In genomic region chr12:123121670-123122069, GRCh38 we compare ENCODE assay signal across 16 cellular contexts. TPM values are rescaled to one million over a fixed set of nuclear protein-coding genes. Genes with fewer than 3 reads are reported as not detected.
DNase-seq lines count a peak whose midpoint lies in the region; ATAC-seq lines count a peak whose summit lies in the region.
"Had no signal": no experiment of that assay in that cellular context is flagged by ENCODE, and none has a peak within 500 bp of the region (broad histone marks: within the 10 kb centered on the region; RNA-seq: fewer than 3 reads in every experiment).

No MANE protein-coding gene starts in this region.

- H3K36me3 Mint-ChIP-seq in activated naive CD4-positive, alpha-beta T cell treated with anti-CD3 and anti-CD28 coated beads, Interleukin-2, amount 10 ng/mL, durations not matched to agents 7 days and 5 days, result peaks cover 17% of the 10 kb centered on the region
- no peaks in the 10 kb centered on the region for H3K36me3 Mint-ChIP-seq in activated naive CD8-positive, alpha-beta T cell treated with anti-CD3 and anti-CD28 coated beads, Interleukin-2, amount 50 U/mL, for 24 hours (ENCODE audit: low read depth)

- H3K4me3 Mint-ChIP-seq in activated naive CD4-positive, alpha-beta T cell treated with anti-CD3 and anti-CD28 coated beads, Interleukin-2, amount 10 ng/mL, durations not matched to agents 7 days and 5 days, result peak overlapping the region; percentile 34
- no peak overlapping the region for H3K4me3 Mint-ChIP-seq in activated naive CD8-positive, alpha-beta T cell treated with anti-CD3 and anti-CD28 coated beads, Interleukin-2, amount 50 U/mL, for 24 hours
- H3K4me3 Mint-ChIP-seq: dendritic cell treated with granulocyte-macrophage colony-stimulating factor and Interleukin-4, amounts not matched to agents 40 ng/mL and 50 ng/mL, for 4 days; stimulated activated naive CD8-positive, alpha-beta T cell treated with anti-CD3 and anti-CD28 coated beads, Interleukin-15, Interleukin-2, amounts not matched to agents 100 ng/mL and 50 ng/mL, for 24 hours had no signal

- no peaks in the 10 kb centered on the region for H3K27me3 Mint-ChIP-seq in activated naive CD4-positive, alpha-beta T cell treated with anti-CD3 and anti-CD28 coated beads, Interleukin-2, amount 10 ng/mL, durations not matched to agents 7 days and 5 days
- H3K27me3 Mint-ChIP-seq in activated naive CD8-positive, alpha-beta T cell treated with anti-CD3 and anti-CD28 coated beads, Interleukin-2, amount 50 U/mL, for 24 hours, result no peaks in the 10 kb centered on the region
- H3K27me3 Mint-ChIP-seq: dendritic cell treated with granulocyte-macrophage colony-stimulating factor and Interleukin-4, amounts not matched to agents 40 ng/mL and 50 ng/mL, for 4 days; stimulated activated naive CD8-positive, alpha-beta T cell treated with anti-CD3 and anti-CD28 coated beads, Interleukin-15, Interleukin-2, amounts not matched to agents 100 ng/mL and 50 ng/mL, for 24 hours had no signal

- DNase-seq in activated naive CD4-positive, alpha-beta T cell treated with anti-CD3 and anti-CD28 coated beads, Interleukin-2, amount 10 ng/mL, durations not matched to agents 7 days and 5 days, result no peak
- DNase-seq in activated naive CD4-positive, alpha-beta T cell treated with anti-CD3 and anti-CD28 coated beads, Interleukin-2, amount 50 U/mL, for 16 hours, result no peak
- no peak for DNase-seq in activated naive CD8-positive, alpha-beta T cell treated with anti-CD3 and anti-CD28 coated beads, Interleukin-2, amount 50 U/mL, for 24 hours
- DNase-seq in D341Med (ENCODE audit: low spot score), result no peak
- DNase-seq in amygdala (lab: John Stamatoyannopoulos, UW), result no peak
- DNase-seq in occipital lobe (lab: John Stamatoyannopoulos, UW), result no peak
- DNase-seq: activated CD4-positive, alpha-beta T cell treated with anti-CD3 and anti-CD28 coated beads for 48 hours; mucosa of descending colon; NCI-H1092 treated with DMSO at 0.1 percent for 48 hours; NCI-H2081 treated with DMSO at 0.1 percent for 48 hours; NCI-H446 treated with DMSO at 0.1 percent for 48 hours; small intestine had no signal

- no peaks in the 10 kb centered on the region for H3K9me3 ChIP-seq in KOPT-K1 (ENCODE audit: insufficient read depth, low read length, poor library complexity, severe bottlenecking)
- H3K9me3 ChIP-seq: mucosa of descending colon, prostate gland had no signal

- H3K36me3 ChIP-seq in KOPT-K1 (ENCODE audit: insufficient read depth, low read length), result 0 out of 2 replicates have a peak, but pooled peaks cover 9% of the 10 kb centered on the region
- H3K36me3 ChIP-seq: prostate gland had no signal

- peak overlapping the region; percentile 59 for H3K27ac ChIP-seq in KOPT-K1 (ENCODE audit: low read depth, low read length, poor library complexity, severe bottlenecking)
- H3K27ac ChIP-seq: prostate gland had no signal

- CTCF ChIA-PET in activated naive CD4-positive, alpha-beta T cell treated with anti-CD3 and anti-CD28 coated beads, Interleukin-2, amount 10 ng/mL, durations not matched to agents 7 days and 5 days (lab: Charles Lee), result interaction anchor here (2.4 to 4.1 kb wide), 2 partner anchors 46 to 78 kb away, joined by 8 to 16 read pairs; no protein-coding TSS in a partner anchor

- H3K9me3 Mint-ChIP-seq in activated naive CD4-positive, alpha-beta T cell treated with anti-CD3 and anti-CD28 coated beads, Interleukin-2, amount 10 ng/mL, durations not matched to agents 7 days and 5 days, result no peaks in the 10 kb centered on the region
- no peaks in the 10 kb centered on the region for H3K9me3 Mint-ChIP-seq in activated naive CD8-positive, alpha-beta T cell treated with anti-CD3 and anti-CD28 coated beads, Interleukin-2, amount 50 U/mL, for 24 hours
- H3K9me3 Mint-ChIP-seq: dendritic cell treated with granulocyte-macrophage colony-stimulating factor and Interleukin-4, amounts not matched to agents 40 ng/mL and 50 ng/mL, for 4 days; stimulated activated naive CD8-positive, alpha-beta T cell treated with anti-CD3 and anti-CD28 coated beads, Interleukin-15, Interleukin-2, amounts not matched to agents 100 ng/mL and 50 ng/mL, for 24 hours had no signal

- H3K27ac Mint-ChIP-seq in activated naive CD4-positive, alpha-beta T cell treated with anti-CD3 and anti-CD28 coated beads, Interleukin-2, amount 10 ng/mL, durations not matched to agents 7 days and 5 days, result peak overlapping the region; percentile 100
- peak overlapping the region; percentile 40 for H3K27ac Mint-ChIP-seq in activated naive CD8-positive, alpha-beta T cell treated with anti-CD3 and anti-CD28 coated beads, Interleukin-2, amount 50 U/mL, for 24 hours
- H3K27ac Mint-ChIP-seq: dendritic cell treated with granulocyte-macrophage colony-stimulating factor and Interleukin-4, amounts not matched to agents 40 ng/mL and 50 ng/mL, for 4 days had no signal

- ATAC-seq in activated naive CD8-positive, alpha-beta T cell treated with anti-CD3 and anti-CD28 coated beads, Interleukin-2, amount 50 U/mL, for 24 hours, result no peak

- H3K4me1 Mint-ChIP-seq in activated naive CD4-positive, alpha-beta T cell treated with anti-CD3 and anti-CD28 coated beads, Interleukin-2, amount 10 ng/mL, durations not matched to agents 7 days and 5 days, result peaks cover 71% of the 10 kb centered on the region
- H3K4me1 Mint-ChIP-seq in activated naive CD8-positive, alpha-beta T cell treated with anti-CD3 and anti-CD28 coated beads, Interleukin-2, amount 50 U/mL, for 24 hours, result peaks cover 51% of the 10 kb centered on the region

RNA-seq across cellular contexts. Expression of gene PITPNM2, which starts 29.2 kb away (rescaled TPM):
- total RNA-seq in occipital lobe, result 9.0 TPM
